Comparison of ENCODE assay signal across 14 cellular contexts in the genomic region with DNA sequence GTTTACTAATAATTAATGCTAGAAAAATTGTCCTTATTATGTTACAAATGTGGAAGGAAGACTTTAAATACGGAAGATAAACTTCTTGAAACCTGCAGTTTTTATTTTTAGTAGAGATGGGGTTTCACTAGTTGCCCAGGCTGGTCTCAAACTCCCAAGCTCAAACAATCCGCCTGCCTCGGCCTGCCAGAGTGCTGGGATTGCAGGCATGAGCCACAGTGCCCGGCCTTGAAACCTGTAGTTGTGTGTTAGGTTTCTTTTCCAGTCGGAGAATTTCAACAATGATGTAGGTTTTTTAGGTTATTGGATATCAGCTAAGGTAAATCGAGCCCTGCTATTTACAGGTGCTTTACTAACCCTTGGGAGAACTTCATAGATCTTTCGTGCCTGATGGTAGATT. TPM values are rescaled to one million over a fixed set of nuclear protein-coding genes. Genes with fewer than 3 reads are reported as not detected.
DNase-seq lines count a peak whose midpoint lies in the region; ATAC-seq, FAIRE-seq and TF ChIP-seq lines count a peak whose summit lies in the region.
"Had no signal": no experiment of that assay in that cellular context is flagged by ENCODE, and none has a peak within 500 bp of the region (broad histone marks: within the 10 kb centered on the region; RNA-seq: fewer than 3 reads in every experiment).

No MANE protein-coding gene starts in this region.

- H3K36me3 Mint-ChIP-seq in neural progenitor cell = peaks cover 44% of the 10 kb centered on the region
- H3K36me3 Mint-ChIP-seq in activated T-cell treated with anti-CD3 and anti-CD28 coated beads, Interleukin-2, amount 50 U/mL, for 72 hours (ENCODE audit: insufficient read depth in 2 of 2) = no peaks in the 10 kb centered on the region

- H3K9me3 Mint-ChIP-seq in neural progenitor cell = peaks cover 12% of the 10 kb centered on the region
- H3K9me3 Mint-ChIP-seq in activated T-cell treated with anti-CD3 and anti-CD28 coated beads, Interleukin-2, amount 50 U/mL, for 72 hours = no peaks in the 10 kb centered on the region
- H3K9me3 Mint-ChIP-seq: CD4-positive, alpha-beta memory T cell; H9 had no signal

- H3K27ac Mint-ChIP-seq in neural progenitor cell = no peak overlapping the region
- H3K27ac Mint-ChIP-seq in activated T-cell treated with anti-CD3 and anti-CD28 coated beads, Interleukin-2, amount 50 U/mL, for 72 hours = no peak overlapping the region
- H3K27ac Mint-ChIP-seq: CD4-positive, alpha-beta memory T cell had no signal

- BruUV-seq in K562 (replicated peaks; lab: Mats Ljungman, UMichigan) = TSS peak; percentile 20

- DNase-seq in MM.1S (no peak), K562 (ENCODE audit: extremely low read depth in 1 of 4, low spot score in 3 of 4) (no peak), neural progenitor cell (ENCODE audit: low spot score) (no peak), hippocampal formation (lab: John Stamatoyannopoulos, UW) (no peak)
- DNase-seq in activated T-cell treated with anti-CD3 and anti-CD28 coated beads, Interleukin-2, amount 50 U/mL, for 72 hours = no peak
- DNase-seq: C1 segment of cervical spinal cord; CD4-positive, alpha-beta memory T cell; COR-L47; DMS153; DND-41; H9 had no signal

- H3K9ac ChIP-seq in MM.1S (ENCODE audit: low read length) (no peak overlapping the region), K562 (ENCODE audit: insufficient read depth in 1 of 2, low read depth in 2 of 2, low read length in 2 of 2) (no peak overlapping the region), neural progenitor cell (no peak overlapping the region)

- no peaks in the 10 kb centered on the region for H3K27me3 Mint-ChIP-seq in neural progenitor cell (ENCODE audit: insufficient read depth, low read depth)
- peaks cover 22% of the 10 kb centered on the region for H3K27me3 Mint-ChIP-seq in activated T-cell treated with anti-CD3 and anti-CD28 coated beads, Interleukin-2, amount 50 U/mL, for 72 hours (ENCODE audit: low read depth)

- H3K4me3 ChIP-seq in MM.1S (ENCODE audit: low read length) (no peak overlapping the region), K562 (no peak overlapping the region), neural progenitor cell (no peak overlapping the region)

- ATAC-seq in K562 = no peak
- ATAC-seq in HG03520 (IDR thresholded peaks at IDR 0.05; ENCODE audit: unreplicated experiment) = no peak
- no peak for ATAC-seq in activated T-cell treated with anti-CD3 and anti-CD28 coated beads, Interleukin-2, amount 50 U/mL, for 72 hours (replicated peaks in 1 of 2)
- ATAC-seq: HCT116 had no signal

- H4K20me1 ChIP-seq in MM.1S (ENCODE audit: insufficient read depth, low read length) (no peaks in the 10 kb centered on the region), K562 (replicated peaks; ENCODE audit: control insufficient read depth, insufficient read depth, low read length) (no peaks in the 10 kb centered on the region), neural progenitor cell (ENCODE audit: low read depth) (peaks cover 23% of the 10 kb centered on the region)

- no peaks in the 10 kb centered on the region for H3K9me2 ChIP-seq in MM.1S (replicated peaks; ENCODE audit: insufficient read depth, low read length)

- H3K27me3 ChIP-seq in MM.1S (replicated peaks; ENCODE audit: insufficient read depth, low read length) (no peaks in the 10 kb centered on the region), K562 (ENCODE audit: control insufficient read depth in 2 of 2, insufficient read depth in 2 of 2, low read length in 2 of 2) (no peaks in the 10 kb centered on the region), neural progenitor cell (no peaks in the 10 kb centered on the region)

- H3K4me2 ChIP-seq in MM.1S (ENCODE audit: low read depth, low read length) (peak overlapping the region; percentile 44; the same call in 1 of the 2 replicates), K562 (ENCODE audit: insufficient read depth, low read length) (no peak overlapping the region), neural progenitor cell (no peak overlapping the region)

- CTCF ChIA-PET in K562 (lab: Yijun Ruan, JAX; ENCODE audit: low intra/inter-chr PET ratio) = no interaction called here

- TF ChIP-seq RAD21 in K562 (CRISPR knock-in tag; conservative IDR thresholded peaks at IDR 0.05 in 1 of 2, IDR thresholded peaks at IDR 0.05 in 1 of 2) = no peak

- H2AFZ ChIP-seq in MM.1S (ENCODE audit: low read length) (no peak overlapping the region), K562 (ENCODE audit: low read depth, low read length) (no peak overlapping the region), neural progenitor cell (replicated peaks) (no peak overlapping the region)

- in situ Hi-C loops in K562 (cut with MboI) = no loop called here

- no peak for TF ChIP-seq POLR2A in K562 (conservative IDR thresholded peaks at IDR 0.05)

- H3K79me2 ChIP-seq in MM.1S (ENCODE audit: low read length) (peaks cover 40% of the 10 kb centered on the region), K562 (ENCODE audit: control insufficient read depth, insufficient read depth, low read length) (peaks cover 5% of the 10 kb centered on the region; the same call in 2 of the 3 replicates), neural progenitor cell (ENCODE audit: low read depth) (peaks cover 75% of the 10 kb centered on the region)

- H3K4me3 Mint-ChIP-seq in neural progenitor cell = no peak overlapping the region
- no peak overlapping the region for H3K4me3 Mint-ChIP-seq in activated T-cell treated with anti-CD3 and anti-CD28 coated beads, Interleukin-2, amount 50 U/mL, for 72 hours
- H3K4me3 Mint-ChIP-seq: CD4-positive, alpha-beta memory T cell; H9 had no signal

- intact Hi-C loops in K562 (cut with micrococcal nuclease) = loop anchor here (10.0 kb wide), 1 partner anchor 139 kb away; no protein-coding TSS in a partner anchor

- H3K27ac ChIP-seq in MM.1S (ENCODE audit: low read length) (peak overlapping the region; percentile 0; the same call in 1 of the 2 replicates), K562 (ENCODE audit: extremely low read depth, low read depth, low read length) (no peak overlapping the region), neural progenitor cell (peak overlapping the region; percentile 16)

- WGBS in K562 (ENCODE audit: insufficient coverage, low coverage, missing lambda C conversion rate) = 84% methylated on average over 7 of the region's 7 CpGs

- TF ChIP-seq EP300 in K562 (IDR thresholded peaks at IDR 0.05; ENCODE audit: low read length) = no peak

- H3K36me3 ChIP-seq in MM.1S (replicated peaks; ENCODE audit: insufficient read depth, low read length) (no peaks in the 10 kb centered on the region), K562 (ENCODE audit: control insufficient read depth, insufficient read depth, low read length) (peaks cover 30% of the 10 kb centered on the region; the same call in 2 of the 3 replicates), neural progenitor cell (peaks cover 5% of the 10 kb centered on the region)

- H3K4me1 ChIP-seq in MM.1S (ENCODE audit: low read length) (peaks cover 23% of the 10 kb centered on the region), K562 (replicated peaks in 1 of 2; ENCODE audit: control insufficient read depth in 2 of 2, insufficient read depth in 2 of 2, low read length in 2 of 2) (no peaks in the 10 kb centered on the region), neural progenitor cell (no peaks in the 10 kb centered on the region)

- H3F3A ChIP-seq in MM.1S (ENCODE audit: insufficient read depth, low read length) (no peaks in the 10 kb centered on the region), neural progenitor cell (ENCODE audit: low read depth) (peaks cover 10% of the 10 kb centered on the region)

- H3K4me1 Mint-ChIP-seq in neural progenitor cell = peaks cover under 1% of the 10 kb centered on the region
- H3K4me1 Mint-ChIP-seq in activated T-cell treated with anti-CD3 and anti-CD28 coated beads, Interleukin-2, amount 50 U/mL, for 72 hours (ENCODE audit: low read depth) = no peaks in the 10 kb centered on the region

- POLR2A ChIA-PET in K562 (lab: Yijun Ruan, JAX) = interaction anchor here (0.6 kb wide), 1 partner anchor 333 kb away, joined by 3 read pairs; no protein-coding TSS in a partner anchor

- TF ChIP-seq CTCF in MM.1S (IDR thresholded peaks at IDR 0.05; ENCODE audit: low read length) (no peak), K562 (IDR thresholded peaks at IDR 0.05 in 2 of 3, conservative IDR thresholded peaks at IDR 0.05 in 1 of 3; ENCODE audit: insufficient read depth in 2 of 3, low read depth in 1 of 3, low read length in 3 of 3) (no peak), neural progenitor cell (IDR thresholded peaks at IDR 0.05) (no peak)

- H3K9me1 ChIP-seq in K562 (ENCODE audit: control insufficient read depth, insufficient read depth, low read length) = no peaks in the 10 kb centered on the region

- FAIRE-seq in K562 (lab: Jason Lieb, UNC) = no peak
- FAIRE-seq: G401.6 had no signal

- H3K9me3 ChIP-seq in MM.1S (replicated peaks; ENCODE audit: insufficient read depth, low read length) (no peaks in the 10 kb centered on the region), K562 (replicated peaks; ENCODE audit: control insufficient read depth, insufficient read depth, low read depth, low read length) (no peaks in the 10 kb centered on the region), neural progenitor cell (ENCODE audit: low read depth) (no peaks in the 10 kb centered on the region)

TF ChIP-seq in K562, 482 proteins besides CTCF, POLR2A, EP300 and RAD21 (continues in another document):
- no peak for TF ChIP-seq ZNF232 (CRISPR knock-in tag; IDR thresholded peaks at IDR 0.05)
- TF ChIP-seq ZNF77 (CRISPR knock-in tag; IDR thresholded peaks at IDR 0.05) = no peak
- TF ChIP-seq PTRF (tag; IDR thresholded peaks at IDR 0.05) = no peak

RNA-seq across cellular contexts. Expression of gene CTNNA1, which starts 30.8 kb away (rescaled TPM):
- total RNA-seq in K562 (2011; cell fraction: chromatin; rRNA removed; ENCODE audit: low replicate concordance) = 91.6 and 154 TPM in 2 replicates
- 41.4 and 47.6 TPM in 2 replicates for total RNA-seq in K562 (2011; cell fraction: nucleolus; rRNA removed)
- total RNA-seq in K562 (2011; cell fraction: nucleoplasm; rRNA removed) = 67.2 and 98.1 TPM in 2 replicates
- total RNA-seq in K562 (2014; rRNA removed) = 102 and 124 TPM in 2 replicates
- 89.1 and 102 TPM in 2 replicates for total RNA-seq in K562 (2014; rRNA removed; fragmentation: Illumina TruSeq; extraction: Trizol)
- 89.8 and 90.0 TPM in 2 replicates for total RNA-seq in K562 (2015; rRNA removed; fragmentation: Illumina TruSeq; extraction: Trizol)
- 105 and 117 TPM in 2 replicates for total RNA-seq in K562 (2021)
- polyA plus RNA-seq in K562 (2011; rRNA removed) = 29.6 and 32.5 TPM in 2 replicates
- polyA plus RNA-seq in K562 (2011; cell fraction: cytosol; rRNA removed) = 44.7 and 48.7 TPM in 2 replicates
- 57.0 and 67.8 TPM in 2 replicates for polyA plus RNA-seq in K562 (2011; cell fraction: nucleus; rRNA removed)
- 103 and 163 TPM in 2 replicates for polyA plus RNA-seq in K562 (2012)
- polyA plus RNA-seq in K562 (2014; fragmentation: Illumina TruSeq; extraction: Trizol) = 101 and 107 TPM in 2 replicates
- polyA plus RNA-seq in K562 (2014; fragmentation: Nextera tagmentation; extraction: Ambion mirVana) = 10 to 100 TPM; 72.8 to 76.5 TPM
- polyA plus RNA-seq in K562 (2014; rRNA removed) = 59.6 and 72.3 TPM in 2 replicates
- polyA minus RNA-seq in K562 (2011; rRNA and poly(A)+ RNA removed) = 47.1 and 55.3 TPM in 2 replicates
- polyA minus RNA-seq in K562 (2011; cell fraction: cytosol; rRNA and poly(A)+ RNA removed) = 94.4 and 124 TPM in 2 replicates
- 31.5 and 43.1 TPM in 2 replicates for polyA minus RNA-seq in K562 (2011; cell fraction: nucleus; rRNA and poly(A)+ RNA removed)
- 267 and 305 TPM in 2 replicates for total RNA-seq in neural progenitor cell (ENCODE audit: low replicate concordance)
- total RNA-seq in activated T-cell treated with anti-CD3 and anti-CD28 coated beads, Interleukin-2, amount 50 U/mL, for 72 hours = 10 to 100 TPM; 62.3 to 73.0 TPM
